30 cellular contexts compared by ENCODE assay signal in the genomic region with DNA sequence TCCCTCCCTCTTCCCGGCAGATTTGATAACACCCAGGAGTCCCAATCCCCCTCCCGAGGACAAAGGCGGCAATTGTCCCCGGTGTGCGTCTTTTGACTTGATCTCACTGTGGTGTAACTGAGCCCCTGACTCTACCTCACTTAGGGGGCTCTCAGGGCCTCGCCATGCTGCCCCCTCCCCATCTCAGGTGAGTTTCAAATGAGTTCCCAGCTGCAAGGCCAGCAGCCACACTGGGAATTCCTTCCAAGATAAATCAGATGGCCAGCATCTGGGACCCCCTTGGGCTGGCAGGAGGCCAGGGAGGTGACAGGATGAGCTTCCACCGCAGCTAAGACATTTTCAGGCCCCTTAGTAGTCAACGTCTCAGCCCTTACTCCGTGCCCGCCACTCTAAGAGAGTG. TPM values are rescaled to one million over a fixed set of nuclear protein-coding genes. Genes with fewer than 3 reads are reported as not detected.
A peak's percentile ranks its signal among the peaks of the same experiment; 100 is the strongest.
DNase-seq lines count a peak whose midpoint lies in the region; ATAC-seq, FAIRE-seq and TF ChIP-seq lines count a peak whose summit lies in the region.
"Had no signal": no experiment of that assay in that cellular context is flagged by ENCODE, and none has a peak within 500 bp of the region (broad histone marks: within the 10 kb centered on the region; RNA-seq: fewer than 3 reads in every experiment).

No MANE protein-coding gene starts in this region.

- no peak overlapping the region for H3K9ac ChIP-seq in kidney (ENCODE audit: low read length in 2 of 2)
- H3K9ac ChIP-seq: BLaER1 had no signal

- intact Hi-C loops in kidney (cut with DNase I): no loop called here
- intact Hi-C loops in posterior vena cava (cut with DNase I): no loop called here

- no peak for ATAC-seq in esophagus mucosa
- ATAC-seq: GM12878 had no signal

- CTCF ChIA-PET in RWPE1 (lab: Yijun Ruan, JAX): no interaction called here

- no peaks in the 10 kb centered on the region for H3K9me3 ChIP-seq in kidney (ENCODE audit: control insufficient read depth in 1 of 2, low read length in 2 of 2)
- H3K9me3 ChIP-seq: BE2C, BLaER1 had no signal

- no peak for FAIRE-seq in kidney (lab: Jason Lieb, UNC)
- FAIRE-seq: A204.1, GM12892, GM18507 had no signal

- H3K36me3 ChIP-seq in kidney (ENCODE audit: control insufficient read depth in 1 of 2, insufficient read depth in 2 of 2, low read length in 2 of 2): no peaks in the 10 kb centered on the region
- H3K36me3 ChIP-seq: BE2C, BLaER1 had no signal

- DNase-seq in RWPE1 (ENCODE audit: low spot score): no peak
- DNase-seq in kidney: peak; percentile 18
- DNase-seq in posterior vena cava (ENCODE audit: low spot score): peak; percentile 58
- no peak for DNase-seq in activated CD4-positive, alpha-beta T cell treated with anti-CD3 and anti-CD28 coated beads for 4 hours
- DNase-seq in stimulated activated CD4-positive, alpha-beta T cell treated with anti-CD3 and anti-CD28 coated beads, Interleukin-2, amount 100 ng/mL, for 24 hours: no peak
- DNase-seq: 8988T; ACHN; BE2C; C1 segment of cervical spinal cord; CD4-positive, alpha-beta memory T cell; CD4-positive, CD25-positive, alpha-beta regulatory T cell; CD8-positive, alpha-beta memory T cell; COR-L47; DMS 273 treated with DMSO at 0.1 percent for 48 hours; DMS153; DMS53; DMS79; DND-41; EL; GDM1 had no signal

- H3K4me3 ChIP-seq in kidney (ENCODE audit: low read length in 2 of 2): no peak overlapping the region
- H3K4me3 ChIP-seq: BLaER1, GM12878 had no signal

- peak overlapping the region; percentile 38; the same call in 1 of the 2 replicates for H3K27ac ChIP-seq in RWPE1
- H3K27ac ChIP-seq in kidney (ENCODE audit: low read depth in 2 of 2, low read length in 2 of 2): no peak overlapping the region
- H3K27ac ChIP-seq: BLaER1 had no signal

- no peak for TF ChIP-seq CTCF in RWPE1 (conservative IDR thresholded peaks at IDR 0.05; ENCODE audit: low read depth)
- no peak for TF ChIP-seq CTCF in kidney (IDR thresholded peaks at IDR 0.05; ENCODE audit: borderline replicate concordance, extremely low read depth, insufficient read depth)

- no peaks in the 10 kb centered on the region for H3K4me1 ChIP-seq in kidney (ENCODE audit: control insufficient read depth in 1 of 2, insufficient read depth in 1 of 2, low read depth in 1 of 2, low read length in 2 of 2)
- H3K4me1 ChIP-seq: BE2C, BLaER1 had no signal

- POLR2A ChIA-PET in RWPE1 (lab: Yijun Ruan, JAX; ENCODE audit: low non-redundant PET): no interaction called here

RNA-seq across cellular contexts. Expression of a gene that starts 35.0 kb away (rescaled TPM):
- total RNA-seq in kidney (3.3 TPM), posterior vena cava (not detected), esophagus mucosa (0.16 TPM)
- 0.13 TPM for polyA plus RNA-seq in kidney (ENCODE audit: insufficient read depth, low read depth, low replicate concordance)
- total RNA-seq: A673, G401 had no signal
- polyA plus RNA-seq: AG04450, CD14-positive monocyte, GM12878 had no signal

Comparison
In these comparisons a context has a peak if more than half of its experiments do, and no peak if none do; other contexts are left out.
1. DNase-seq: peak in kidney (single experiment) and posterior vena cava (single experiment); none in RWPE1 (single experiment), activated CD4-positive, alpha-beta T cell treated with anti-CD3 and anti-CD28 coated beads for 4 hours (0 of 2) and stimulated activated CD4-positive, alpha-beta T cell treated with anti-CD3 and anti-CD28 coated beads, Interleukin-2, amount 100 ng/mL, for 24 hours (0 of 2).